In the genomic region with DNA sequence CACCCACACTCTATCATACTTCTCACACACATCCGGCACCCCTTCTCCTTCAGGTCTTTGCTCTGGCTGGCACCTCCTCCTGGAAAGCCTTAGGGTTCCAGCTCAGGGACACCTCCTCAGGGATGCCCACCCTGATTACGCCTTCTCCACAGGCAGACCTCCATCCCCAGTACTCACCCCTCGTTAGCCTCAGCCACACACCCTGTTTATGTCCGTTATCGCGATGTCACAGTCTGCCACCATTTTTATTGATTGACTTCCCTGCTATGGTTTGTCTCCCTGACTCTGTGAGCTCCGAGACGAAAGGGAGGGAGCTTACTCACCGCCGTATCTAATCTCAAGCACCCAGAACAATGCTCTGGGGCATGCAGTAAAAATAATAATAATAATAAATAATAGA, we compare ENCODE assay signal across 1 cellular context.
TF ChIP-seq lines count a peak whose summit lies in the region.

No MANE protein-coding gene starts in this region.

TF ChIP-seq in K562, 482 proteins besides CTCF, POLR2A, EP300 and RAD21 (continued from another document and continues in another):
- TF ChIP-seq FOXP1 (CRISPR knock-in tag; IDR thresholded peaks at IDR 0.05) (peak; percentile 50; the same call in 1 of the 2 replicates), RCOR1 (IDR thresholded peaks at IDR 0.05; ENCODE audit: borderline replicate concordance in 1 of 2, low read depth in 2 of 2, low read length in 2 of 2) (peak in 1 of 2 experiments; percentile 79; a peak in 1 of 4 replicates), NR4A1 (CRISPR knock-in tag; IDR thresholded peaks at IDR 0.05) (no peak), NR4A1 (tag; IDR thresholded peaks at IDR 0.05) (no peak), NCOA2 (IDR thresholded peaks at IDR 0.05; ENCODE audit: partially characterized antibody in 2 of 2) (no peak), BRD4 (IDR thresholded peaks at IDR 0.05) (no peak), MXI1 (IDR thresholded peaks at IDR 0.05; ENCODE audit: low read depth, low read length) (no peak), ZNF707 (CRISPR knock-in tag; conservative IDR thresholded peaks at IDR 0.05) (no peak), SETDB1 (IDR thresholded peaks at IDR 0.05; ENCODE audit: low read length) (no peak), ZBTB7A (IDR thresholded peaks at IDR 0.05; ENCODE audit: borderline replicate concordance, control insufficient read depth, low read depth, low read length) (peak; percentile 29; the same call in 1 of the 2 replicates), SMARCA5 (IDR thresholded peaks at IDR 0.05) (peak; percentile 98), SOX6 (IDR thresholded peaks at IDR 0.05) (peak; percentile 81), NCOR1 (IDR thresholded peaks at IDR 0.05) (peak; percentile 88), ZNF12 (CRISPR knock-in tag; IDR thresholded peaks at IDR 0.05) (0 out of 2 replicates have a peak, but pooled peaks have one; percentile 25), HDAC1 (IDR thresholded peaks at IDR 0.05) (peak in 1 of 2 experiments; percentile 56; a peak in 2 of 4 replicates), ZEB2 (IDR thresholded peaks at IDR 0.05) (no peak), CTBP1 (IDR thresholded peaks at IDR 0.05; ENCODE audit: borderline replicate concordance) (no peak), HSF4 (CRISPR knock-in tag; IDR thresholded peaks at IDR 0.05; ENCODE audit: borderline replicate concordance) (no peak), ATF7 (IDR thresholded peaks at IDR 0.05) (peak; percentile 40; the same call in 1 of the 2 replicates), PURB (CRISPR knock-in tag; IDR thresholded peaks at IDR 0.05; ENCODE audit: low read depth) (no peak), SRSF3 (IDR thresholded peaks at IDR 0.05; ENCODE audit: insufficient read depth, low read length) (no peak), ESRRA (IDR thresholded peaks at IDR 0.05; ENCODE audit: borderline replicate concordance, low read depth) (no peak), ZNF3 (CRISPR knock-in tag; IDR thresholded peaks at IDR 0.05) (no peak), TEAD4 (IDR thresholded peaks at IDR 0.05; ENCODE audit: low read length) (peak; percentile 79), TEAD4 (CRISPR knock-in tag; IDR thresholded peaks at IDR 0.05; ENCODE audit: borderline replicate concordance) (no peak), HLTF (IDR thresholded peaks at IDR 0.05) (no peak), SIRT6 (IDR thresholded peaks at IDR 0.05; ENCODE audit: low read depth, low read length) (no peak), CHD2 (IDR thresholded peaks at IDR 0.05; ENCODE audit: low read depth, low read length) (peak; percentile 94), TAF15 (IDR thresholded peaks at IDR 0.05; ENCODE audit: low read depth, low read length) (no peak), SMARCB1 (IDR thresholded peaks at IDR 0.05; ENCODE audit: insufficient read length, low read depth) (no peak), FOXJ2 (tag; IDR thresholded peaks at IDR 0.05) (no peak), KLF16 (IDR thresholded peaks at IDR 0.05) (peak; percentile 58; the same call in 1 of the 2 replicates), ZNF780A (CRISPR knock-in tag; IDR thresholded peaks at IDR 0.05) (no peak), ZNF263 (CRISPR knock-in tag; IDR thresholded peaks at IDR 0.05; ENCODE audit: borderline replicate concordance) (no peak), ELF2 (CRISPR knock-in tag; IDR thresholded peaks at IDR 0.05) (no peak), COPS2 (conservative IDR thresholded peaks at IDR 0.05) (no peak), FOXK1 (CRISPR knock-in tag; IDR thresholded peaks at IDR 0.05; ENCODE audit: borderline replicate concordance) (no peak), NELFE (IDR thresholded peaks at IDR 0.05; ENCODE audit: insufficient read depth, insufficient read length) (no peak), ZKSCAN1 (IDR thresholded peaks at IDR 0.05; ENCODE audit: low read depth, low read length) (no peak), TRIM28 (IDR thresholded peaks at IDR 0.05) (no peak), ETV1 (tag; conservative IDR thresholded peaks at IDR 0.05; ENCODE audit: low read depth) (no peak), MCM7 (IDR thresholded peaks at IDR 0.05) (no peak), ZNF184 (CRISPR knock-in tag; IDR thresholded peaks at IDR 0.05) (no peak), SMAD4 (CRISPR knock-in tag; conservative IDR thresholded peaks at IDR 0.05) (peak; percentile 59), CREM (IDR thresholded peaks at IDR 0.05; ENCODE audit: low read depth) (peak; percentile 58; the same call in 1 of the 2 replicates), NFYB (IDR thresholded peaks at IDR 0.05; ENCODE audit: extremely low read depth, insufficient read length) (no peak), HOXB6 (CRISPR knock-in tag; IDR thresholded peaks at IDR 0.05; ENCODE audit: borderline replicate concordance) (no peak), ARNT (IDR thresholded peaks at IDR 0.05) (peak in 1 of 2 experiments; percentile 75; a peak in 1 of 4 replicates), DACH1 (IDR thresholded peaks at IDR 0.05; ENCODE audit: partially characterized antibody) (peak; percentile 68), ATF1 (CRISPR knock-in tag; IDR thresholded peaks at IDR 0.05) (no peak), ATF1 (tag; IDR thresholded peaks at IDR 0.05) (peak; percentile 20; the same call in 1 of the 2 replicates), SNRNP70 (optimal IDR thresholded peaks at IDR 0.05; ENCODE audit: low read depth, low read length) (no peak), ZFPM2 (CRISPR knock-in tag; IDR thresholded peaks at IDR 0.05) (no peak), RBM34 (IDR thresholded peaks at IDR 0.05; ENCODE audit: borderline replicate concordance, insufficient read depth, low read length) (no peak), WHSC1 (IDR thresholded peaks at IDR 0.05; ENCODE audit: low read length) (no peak), HDAC3 (IDR thresholded peaks at IDR 0.05; ENCODE audit: borderline replicate concordance, partially characterized antibody) (no peak), ADNP (tag; IDR thresholded peaks at IDR 0.05) (peak; percentile 90)
- TF ChIP-seq, protein P1, sequence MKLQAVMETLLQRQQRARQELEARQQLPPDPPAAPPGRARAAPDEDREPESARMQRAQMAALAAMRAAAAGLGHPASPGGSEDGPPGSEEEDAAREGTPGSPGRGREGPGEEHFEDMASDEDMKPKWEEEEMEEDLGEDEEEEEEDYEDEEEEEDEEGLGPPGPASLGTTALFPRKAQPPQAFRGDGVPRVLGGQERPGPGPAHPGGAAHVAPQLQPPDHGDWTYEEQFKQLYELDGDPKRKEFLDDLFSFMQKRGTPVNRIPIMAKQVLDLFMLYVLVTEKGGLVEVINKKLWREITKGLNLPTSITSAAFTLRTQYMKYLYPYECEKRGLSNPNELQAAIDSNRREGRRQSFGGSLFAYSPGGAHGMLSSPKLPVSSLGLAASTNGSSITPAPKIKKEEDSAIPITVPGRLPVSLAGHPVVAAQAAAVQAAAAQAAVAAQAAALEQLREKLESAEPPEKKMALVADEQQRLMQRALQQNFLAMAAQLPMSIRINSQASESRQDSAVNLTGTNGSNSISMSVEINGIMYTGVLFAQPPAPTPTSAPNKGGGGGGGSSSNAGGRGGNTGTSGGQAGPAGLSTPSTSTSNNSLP (IDR thresholded peaks at IDR 0.05; ENCODE audit: borderline replicate concordance, low read depth, low read length) = no peak
- TF ChIP-seq, protein P2, sequence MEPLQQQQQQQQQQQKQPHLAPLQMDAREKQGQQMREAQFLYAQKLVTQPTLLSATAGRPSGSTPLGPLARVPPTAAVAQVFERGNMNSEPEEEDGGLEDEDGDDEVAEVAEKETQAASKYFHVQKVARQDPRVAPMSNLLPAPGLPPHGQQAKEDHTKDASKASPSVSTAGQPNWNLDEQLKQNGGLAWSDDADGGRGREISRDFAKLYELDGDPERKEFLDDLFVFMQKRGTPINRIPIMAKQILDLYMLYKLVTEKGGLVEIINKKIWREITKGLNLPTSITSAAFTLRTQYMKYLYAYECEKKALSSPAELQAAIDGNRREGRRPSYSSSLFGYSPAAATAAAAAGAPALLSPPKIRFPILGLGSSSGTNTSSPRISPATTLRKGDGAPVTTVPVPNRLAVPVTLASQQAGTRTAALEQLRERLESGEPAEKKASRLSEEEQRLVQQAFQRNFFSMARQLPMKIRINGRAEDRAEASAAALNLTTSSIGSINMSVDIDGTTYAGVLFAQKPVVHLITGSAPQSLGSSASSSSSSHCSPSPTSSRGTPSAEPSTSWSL (CRISPR knock-in tag; IDR thresholded peaks at IDR 0.05; ENCODE audit: borderline replicate concordance) = no peak
- TF ChIP-seq, protein P3, sequence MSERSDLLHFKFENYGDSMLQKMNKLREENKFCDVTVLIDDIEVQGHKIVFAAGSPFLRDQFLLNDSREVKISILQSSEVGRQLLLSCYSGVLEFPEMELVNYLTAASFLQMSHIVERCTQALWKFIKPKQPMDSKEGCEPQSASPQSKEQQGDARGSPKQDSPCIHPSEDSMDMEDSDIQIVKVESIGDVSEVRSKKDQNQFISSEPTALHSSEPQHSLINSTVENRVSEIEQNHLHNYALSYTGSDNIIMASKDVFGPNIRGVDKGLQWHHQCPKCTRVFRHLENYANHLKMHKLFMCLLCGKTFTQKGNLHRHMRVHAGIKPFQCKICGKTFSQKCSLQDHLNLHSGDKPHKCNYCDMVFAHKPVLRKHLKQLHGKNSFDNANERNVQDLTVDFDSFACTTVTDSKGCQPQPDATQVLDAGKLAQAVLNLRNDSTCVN (CRISPR knock-in tag; IDR thresholded peaks at IDR 0.05) = no peak
- TF ChIP-seq, protein P4, sequence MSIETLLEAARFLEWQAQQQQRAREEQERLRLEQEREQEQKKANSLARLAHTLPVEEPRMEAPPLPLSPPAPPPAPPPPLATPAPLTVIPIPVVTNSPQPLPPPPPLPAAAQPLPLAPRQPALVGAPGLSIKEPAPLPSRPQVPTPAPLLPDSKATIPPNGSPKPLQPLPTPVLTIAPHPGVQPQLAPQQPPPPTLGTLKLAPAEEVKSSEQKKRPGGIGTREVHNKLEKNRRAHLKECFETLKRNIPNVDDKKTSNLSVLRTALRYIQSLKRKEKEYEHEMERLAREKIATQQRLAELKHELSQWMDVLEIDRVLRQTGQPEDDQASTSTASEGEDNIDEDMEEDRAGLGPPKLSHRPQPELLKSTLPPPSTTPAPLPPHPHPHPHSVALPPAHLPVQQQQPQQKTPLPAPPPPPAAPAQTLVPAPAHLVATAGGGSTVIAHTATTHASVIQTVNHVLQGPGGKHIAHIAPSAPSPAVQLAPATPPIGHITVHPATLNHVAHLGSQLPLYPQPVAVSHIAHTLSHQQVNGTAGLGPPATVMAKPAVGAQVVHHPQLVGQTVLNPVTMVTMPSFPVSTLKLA (conservative IDR thresholded peaks at IDR 0.05) = 0 out of 4 replicates have a peak, but pooled peaks have one; percentile 25 to 37
- TF ChIP-seq, protein P5, sequence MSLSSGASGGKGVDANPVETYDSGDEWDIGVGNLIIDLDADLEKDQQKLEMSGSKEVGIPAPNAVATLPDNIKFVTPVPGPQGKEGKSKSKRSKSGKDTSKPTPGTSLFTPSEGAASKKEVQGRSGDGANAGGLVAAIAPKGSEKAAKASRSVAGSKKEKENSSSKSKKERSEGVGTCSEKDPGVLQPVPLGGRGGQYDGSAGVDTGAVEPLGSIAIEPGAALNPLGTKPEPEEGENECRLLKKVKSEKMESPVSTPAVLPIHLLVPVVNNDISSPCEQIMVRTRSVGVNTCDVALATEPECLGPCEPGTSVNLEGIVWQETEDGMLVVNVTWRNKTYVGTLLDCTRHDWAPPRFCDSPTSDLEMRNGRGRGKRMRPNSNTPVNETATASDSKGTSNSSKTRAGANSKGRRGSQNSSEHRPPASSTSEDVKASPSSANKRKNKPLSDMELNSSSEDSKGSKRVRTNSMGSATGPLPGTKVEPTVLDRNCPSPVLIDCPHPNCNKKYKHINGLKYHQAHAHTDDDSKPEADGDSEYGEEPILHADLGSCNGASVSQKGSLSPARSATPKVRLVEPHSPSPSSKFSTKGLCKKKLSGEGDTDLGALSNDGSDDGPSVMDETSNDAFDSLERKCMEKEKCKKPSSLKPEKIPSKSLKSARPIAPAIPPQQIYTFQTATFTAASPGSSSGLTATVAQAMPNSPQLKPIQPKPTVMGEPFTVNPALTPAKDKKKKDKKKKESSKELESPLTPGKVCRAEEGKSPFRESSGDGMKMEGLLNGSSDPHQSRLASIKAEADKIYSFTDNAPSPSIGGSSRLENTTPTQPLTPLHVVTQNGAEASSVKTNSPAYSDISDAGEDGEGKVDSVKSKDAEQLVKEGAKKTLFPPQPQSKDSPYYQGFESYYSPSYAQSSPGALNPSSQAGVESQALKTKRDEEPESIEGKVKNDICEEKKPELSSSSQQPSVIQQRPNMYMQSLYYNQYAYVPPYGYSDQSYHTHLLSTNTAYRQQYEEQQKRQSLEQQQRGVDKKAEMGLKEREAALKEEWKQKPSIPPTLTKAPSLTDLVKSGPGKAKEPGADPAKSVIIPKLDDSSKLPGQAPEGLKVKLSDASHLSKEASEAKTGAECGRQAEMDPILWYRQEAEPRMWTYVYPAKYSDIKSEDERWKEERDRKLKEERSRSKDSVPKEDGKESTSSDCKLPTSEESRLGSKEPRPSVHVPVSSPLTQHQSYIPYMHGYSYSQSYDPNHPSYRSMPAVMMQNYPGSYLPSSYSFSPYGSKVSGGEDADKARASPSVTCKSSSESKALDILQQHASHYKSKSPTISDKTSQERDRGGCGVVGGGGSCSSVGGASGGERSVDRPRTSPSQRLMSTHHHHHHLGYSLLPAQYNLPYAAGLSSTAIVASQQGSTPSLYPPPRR (CRISPR knock-in tag; IDR thresholded peaks at IDR 0.05; ENCODE audit: borderline replicate concordance) = no peak
- TF ChIP-seq, protein P6, sequence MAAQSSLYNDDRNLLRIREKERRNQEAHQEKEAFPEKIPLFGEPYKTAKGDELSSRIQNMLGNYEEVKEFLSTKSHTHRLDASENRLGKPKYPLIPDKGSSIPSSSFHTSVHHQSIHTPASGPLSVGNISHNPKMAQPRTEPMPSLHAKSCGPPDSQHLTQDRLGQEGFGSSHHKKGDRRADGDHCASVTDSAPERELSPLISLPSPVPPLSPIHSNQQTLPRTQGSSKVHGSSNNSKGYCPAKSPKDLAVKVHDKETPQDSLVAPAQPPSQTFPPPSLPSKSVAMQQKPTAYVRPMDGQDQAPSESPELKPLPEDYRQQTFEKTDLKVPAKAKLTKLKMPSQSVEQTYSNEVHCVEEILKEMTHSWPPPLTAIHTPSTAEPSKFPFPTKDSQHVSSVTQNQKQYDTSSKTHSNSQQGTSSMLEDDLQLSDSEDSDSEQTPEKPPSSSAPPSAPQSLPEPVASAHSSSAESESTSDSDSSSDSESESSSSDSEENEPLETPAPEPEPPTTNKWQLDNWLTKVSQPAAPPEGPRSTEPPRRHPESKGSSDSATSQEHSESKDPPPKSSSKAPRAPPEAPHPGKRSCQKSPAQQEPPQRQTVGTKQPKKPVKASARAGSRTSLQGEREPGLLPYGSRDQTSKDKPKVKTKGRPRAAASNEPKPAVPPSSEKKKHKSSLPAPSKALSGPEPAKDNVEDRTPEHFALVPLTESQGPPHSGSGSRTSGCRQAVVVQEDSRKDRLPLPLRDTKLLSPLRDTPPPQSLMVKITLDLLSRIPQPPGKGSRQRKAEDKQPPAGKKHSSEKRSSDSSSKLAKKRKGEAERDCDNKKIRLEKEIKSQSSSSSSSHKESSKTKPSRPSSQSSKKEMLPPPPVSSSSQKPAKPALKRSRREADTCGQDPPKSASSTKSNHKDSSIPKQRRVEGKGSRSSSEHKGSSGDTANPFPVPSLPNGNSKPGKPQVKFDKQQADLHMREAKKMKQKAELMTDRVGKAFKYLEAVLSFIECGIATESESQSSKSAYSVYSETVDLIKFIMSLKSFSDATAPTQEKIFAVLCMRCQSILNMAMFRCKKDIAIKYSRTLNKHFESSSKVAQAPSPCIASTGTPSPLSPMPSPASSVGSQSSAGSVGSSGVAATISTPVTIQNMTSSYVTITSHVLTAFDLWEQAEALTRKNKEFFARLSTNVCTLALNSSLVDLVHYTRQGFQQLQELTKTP (IDR thresholded peaks at IDR 0.05; ENCODE audit: low read depth in 1 of 2, partially characterized antibody in 2 of 2) = no peak
